Comparison of ENCODE assay signal across 29 cellular contexts in genomic region chr9:86671018-86671417, GRCh38.
"Had no signal": no experiment of that assay in that cellular context is flagged by ENCODE, and none has a peak within 500 bp of the region (broad histone marks: within the 10 kb centered on the region; RNA-seq: fewer than 3 reads in every experiment).

No MANE protein-coding gene starts in this region.

- ATAC-seq: effector memory CD8-positive, alpha-beta T cell; esophagus mucosa; foreskin keratinocyte; gastrocnemius medialis; gastroesophageal sphincter; heart left ventricle; heart right ventricle had no signal

- H3K27ac ChIP-seq: colonic mucosa, coronary artery, dorsolateral prefrontal cortex, epithelial cell of prostate, esophagus muscularis mucosa, esophagus squamous epithelium, foreskin keratinocyte, gastrocnemius medialis, gastroesophageal sphincter, heart left ventricle, heart right ventricle, hepatocyte had no signal

- H2AFZ ChIP-seq: hepatocyte had no signal

- DNase-seq: colonic mucosa; cortex of kidney; dermis blood vessel endothelial cell; dorsolateral prefrontal cortex; effector CD4-positive, alpha-beta T cell; effector CD8-positive, alpha-beta T cell; effector memory CD4-positive, alpha-beta T cell; effector memory CD8-positive, alpha-beta T cell; endodermal cell; erythroblast; esophagus squamous epithelium; foreskin keratinocyte; foreskin melanocyte; gastrocnemius medialis; glutamatergic neuron; head of caudate nucleus; heart left ventricle; heart right ventricle had no signal

- FAIRE-seq: colon, endometrium, endothelial cell of umbilical vein, frontal cortex had no signal

- H3K4me3 ChIP-seq: colonic mucosa, coronary artery, dorsolateral prefrontal cortex, esophagus muscularis mucosa, esophagus squamous epithelium, gastrocnemius medialis, gastroesophageal sphincter, heart left ventricle, heart right ventricle, hepatocyte had no signal

- H3K27ac Mint-ChIP-seq: dendritic cell treated with granulocyte-macrophage colony-stimulating factor and Interleukin-4, amounts not matched to agents 40 ng/mL and 50 ng/mL, for 4 days; effector memory CD8-positive, alpha-beta T cell; endodermal cell had no signal

- H3K79me2 ChIP-seq: hepatocyte had no signal

- H3K27me3 ChIP-seq: colonic mucosa, esophagus muscularis mucosa, foreskin keratinocyte, gastrocnemius medialis, gastroesophageal sphincter, heart left ventricle, heart right ventricle, hepatocyte had no signal

- H3K9me3 ChIP-seq: colonic mucosa, gastrocnemius medialis had no signal

- H3K4me1 Mint-ChIP-seq: endodermal cell had no signal

- H3K4me3 Mint-ChIP-seq: dendritic cell treated with granulocyte-macrophage colony-stimulating factor and Interleukin-4, amounts not matched to agents 40 ng/mL and 50 ng/mL, for 4 days; effector memory CD8-positive, alpha-beta T cell; endodermal cell had no signal

- H3K36me3 ChIP-seq: colonic mucosa, esophagus muscularis mucosa, esophagus squamous epithelium, gastrocnemius medialis, gastroesophageal sphincter, heart left ventricle, heart right ventricle had no signal

- H3K4me2 ChIP-seq: hepatocyte had no signal

- H3K4me1 ChIP-seq: colonic mucosa, esophagus muscularis mucosa, gastrocnemius medialis, heart left ventricle, heart right ventricle had no signal
